Comparison of ENCODE assay signal across 27 cellular contexts in genomic region chr9:124088476-124088837, GRCh38.
A peak's percentile ranks its signal among the peaks of the same experiment; 100 is the strongest.
DNase-seq lines count a peak whose midpoint lies in the region; ATAC-seq and TF ChIP-seq lines count a peak whose summit lies in the region.
"Had no signal": no experiment of that assay in that cellular context is flagged by ENCODE, and none has a peak within 500 bp of the region (broad histone marks: within the 10 kb centered on the region; RNA-seq: fewer than 3 reads in every experiment).

No MANE protein-coding gene starts in this region.

- no peak for TF ChIP-seq POLR2A in IMR-90 (IDR thresholded peaks at IDR 0.05; ENCODE audit: low read depth, low read length)
- TF ChIP-seq POLR2A in gastrocnemius medialis (IDR thresholded peaks at IDR 0.05) = no peak

- intact Hi-C loops in IMR-90 (cut with micrococcal nuclease) = no loop called here
- intact Hi-C loops in dorsolateral prefrontal cortex (cut with DNase I) = no loop called here
- intact Hi-C loops in ascending aorta (cut with DNase I) = no loop called here
- intact Hi-C loops in gastrocnemius medialis (cut with DNase I; ENCODE audit: low total_unique reads) = no loop called here

- H4K5ac ChIP-seq in IMR-90 (ENCODE audit: low read depth, low read length) = no peak overlapping the region

- no peak overlapping the region for H2BK20ac ChIP-seq in IMR-90 (ENCODE audit: low read depth, low read length)

- ATAC-seq in IMR-90 (ENCODE audit: low read depth) (no peak), gastrocnemius medialis (no peak)
- ATAC-seq: activated CD4-positive, CD25-positive, alpha-beta regulatory T cell treated with anti-CD3 and anti-CD28 coated beads, Interleukin-2, amount 50 U/mL, for 24 hours; activated T-cell treated with anti-CD3 and anti-CD28 coated beads, Interleukin-2, amount 50 U/mL, for 72 hours; naive thymus-derived CD4-positive, alpha-beta T cell; Right ventricle myocardium inferior; T-helper 17 cell had no signal

- H3K27me3 ChIP-seq in IMR-90 (ENCODE audit: control insufficient read depth, insufficient read depth, low read length) (peaks cover 37% of the 10 kb centered on the region), dorsolateral prefrontal cortex (no peaks in the 10 kb centered on the region), skeletal muscle satellite cell (ENCODE audit: control insufficient read depth, insufficient read depth, low read length) (peaks cover 21% of the 10 kb centered on the region), ascending aorta (no peaks in the 10 kb centered on the region), gastrocnemius medialis (peaks cover 0 to 2% (median 0%) of the 10 kb centered on the region in 3 donors)

- CTCF ChIA-PET in IMR-90 (lab: Yijun Ruan, JAX) = no interaction called here

- no peak overlapping the region for H2AFZ ChIP-seq in IMR-90 (replicated peaks; ENCODE audit: low read length, poor library complexity)
- H2AFZ ChIP-seq: PC-9 had no signal

- H3K23ac ChIP-seq in IMR-90 (ENCODE audit: low read depth, low read length) = no peak overlapping the region

- H3K18ac ChIP-seq in IMR-90 (ENCODE audit: low read depth, low read length) = no peak overlapping the region

- TF ChIP-seq RAD21 in IMR-90 (IDR thresholded peaks at IDR 0.05; ENCODE audit: low read length) = no peak

- no peak overlapping the region for H3K4ac ChIP-seq in IMR-90 (ENCODE audit: low read depth, low read length)

- in situ Hi-C loops in IMR-90 (cut with MboI; ENCODE audit: low sequenced_read_pairs) (no loop called here), gastrocnemius medialis (cut with MboI; ENCODE audit: low sequenced_read_pairs in 4 of 4) (no loop called here)

- DNase-seq in IMR-90 (no peak), NCI-H2227 (lab: John Stamatoyannopoulos, UW; ENCODE audit: unreplicated experiment) (peak; percentile 52), dorsolateral prefrontal cortex (peak in 6 of 10 donors; percentile 4 to 64 (median 60)), GOT3 (lab: John Stamatoyannopoulos, UW) (no peak), NCI-H1105 treated with DMSO at 0.1 percent for 48 hours (lab: John Stamatoyannopoulos, UW) (no peak), ascending aorta (ENCODE audit: low spot score in 2 of 2) (no peak), gastrocnemius medialis (no peak)
- DNase-seq: activated CD4-positive, alpha-beta T cell treated with anti-CD3 and anti-CD28 coated beads, Interleukin-2, amount 50 U/mL, for 4 hours; activated naive CD4-positive, alpha-beta T cell treated with Interleukin-2 at 50 U/mL for 16 hours; activated T-cell treated with anti-CD3 and anti-CD28 coated beads, Interleukin-2, amount 50 U/mL, for 72 hours; C1 segment of cervical spinal cord; central memory CD4-positive, alpha-beta T cell; endodermal cell; foreskin fibroblast; HFFc6; kidney glomerular epithelial cell; naive thymus-derived CD4-positive, alpha-beta T cell; NCI-H1048; NCI-H446 treated with DMSO at 0.1 percent for 48 hours; PC-9; stimulated activated naive CD4-positive, alpha-beta T cell; T-helper 17 cell had no signal

- H3K4me2 ChIP-seq in IMR-90 (ENCODE audit: low read depth, low read length) = peak overlapping the region; percentile 53; the same call in 1 of the 2 replicates
- H3K4me2 ChIP-seq in skeletal muscle satellite cell (ENCODE audit: low read length) = peak overlapping the region; percentile 43
- H3K4me2 ChIP-seq: PC-9 had no signal

- no peak overlapping the region for H3K14ac ChIP-seq in IMR-90 (replicated peaks; ENCODE audit: low read depth, low read length)

- no peak overlapping the region for H4K8ac ChIP-seq in IMR-90 (ENCODE audit: low read depth in 2 of 2, low read length in 2 of 2)

- no peak overlapping the region for H2BK15ac ChIP-seq in IMR-90 (ENCODE audit: low read depth, low read length)

- 0% methylated on average over 2 of the region's 13 CpGs; no CpG with 5 or more reads in 1 of the 2 experiments for WGBS in IMR-90 (ENCODE audit: extremely low coverage in 2 of 2, insufficient read length in 1 of 2), 2 experiments

- TF ChIP-seq CTCF in IMR-90 (conservative IDR thresholded peaks at IDR 0.05; ENCODE audit: low read depth, low read length) (no peak), dorsolateral prefrontal cortex (IDR thresholded peaks at IDR 0.05 in 54 of 56, conservative IDR thresholded peaks at IDR 0.05 in 2 of 56; ENCODE audit: low read depth in 1 of 56, partially characterized antibody in 56 of 56) (no peak), ascending aorta (IDR thresholded peaks at IDR 0.05) (no peak), gastrocnemius medialis (IDR thresholded peaks at IDR 0.05 in 4 of 5, conservative IDR thresholded peaks at IDR 0.05 in 1 of 5) (no peak)

- no peak overlapping the region for H4K91ac ChIP-seq in IMR-90 (ENCODE audit: insufficient read depth, low read depth, low read length)

- H3K4me3 ChIP-seq in IMR-90 (ENCODE audit: insufficient read depth, low read depth, low read length) = no peak overlapping the region
- H3K4me3 ChIP-seq in dorsolateral prefrontal cortex = peak overlapping the region in 14 of 59 donors; percentile 0 to 23 (median 14)
- no peak overlapping the region for H3K4me3 ChIP-seq in skeletal muscle satellite cell (ENCODE audit: low read length)
- no peak overlapping the region for H3K4me3 ChIP-seq in ascending aorta
- H3K4me3 ChIP-seq in gastrocnemius medialis = no peak overlapping the region
- H3K4me3 ChIP-seq: PC-9, skin epidermis, thoracic aorta had no signal

- dilution Hi-C loops in IMR-90 (cut with HindIII; ENCODE audit: low sequenced_read_pairs, unreplicated experiment) = no loop called here

- no peak overlapping the region for H2BK120ac ChIP-seq in IMR-90 (ENCODE audit: low read depth, low read length)

- POLR2A ChIA-PET in IMR-90 (lab: Charles Lee; ENCODE audit: unreplicated experiment) = no interaction called here

- H3K4me1 ChIP-seq in IMR-90 (ENCODE audit: control insufficient read depth, insufficient read depth, low read length) (peaks cover 1% of the 10 kb centered on the region; the same call in 1 of the 2 replicates), skeletal muscle satellite cell (ENCODE audit: control insufficient read depth, insufficient read depth, low read length) (no peaks in the 10 kb centered on the region), ascending aorta (no peaks in the 10 kb centered on the region), gastrocnemius medialis (no peaks in the 10 kb centered on the region)

- no peaks in the 10 kb centered on the region for H3K9me1 ChIP-seq in IMR-90 (ENCODE audit: insufficient read depth, low read length)

- H3K79me1 ChIP-seq in IMR-90 (ENCODE audit: low read depth in 1 of 2, low read length in 2 of 2) = no peaks in the 10 kb centered on the region

- H3K36me3 ChIP-seq in IMR-90 (ENCODE audit: control insufficient read depth, insufficient read depth, low read length) = no peaks in the 10 kb centered on the region
- no peaks in the 10 kb centered on the region for H3K36me3 ChIP-seq in skeletal muscle satellite cell (ENCODE audit: insufficient read depth, low read length)
- no peaks in the 10 kb centered on the region for H3K36me3 ChIP-seq in ascending aorta
- H3K36me3 ChIP-seq in gastrocnemius medialis = no peaks in the 10 kb centered on the region
- H3K36me3 ChIP-seq: thoracic aorta had no signal

- no peak overlapping the region for H3K9ac ChIP-seq in IMR-90 (ENCODE audit: low read depth, low read length)
- no peak overlapping the region for H3K9ac ChIP-seq in skeletal muscle satellite cell (ENCODE audit: low read depth, low read length)

- H3K56ac ChIP-seq in IMR-90 (ENCODE audit: extremely low read depth, insufficient read depth, low read length) = no peak overlapping the region

- H2AK5ac ChIP-seq in IMR-90 (ENCODE audit: low read depth, low read length) = no peak overlapping the region

- H4K20me1 ChIP-seq in IMR-90 (ENCODE audit: insufficient read depth, low read length) = no peaks in the 10 kb centered on the region

- no TSS peak for BruUV-seq in IMR-90 (replicated peaks; lab: Mats Ljungman, UMichigan)

- H2BK5ac ChIP-seq in IMR-90 (ENCODE audit: low read depth, low read length, poor library complexity, severe bottlenecking) = no peak overlapping the region

- peaks cover 13% of the 10 kb centered on the region for H3K9me3 ChIP-seq in IMR-90 (ENCODE audit: control insufficient read depth, insufficient read depth, low read length)
- peaks cover 3% of the 10 kb centered on the region for H3K9me3 ChIP-seq in skeletal muscle satellite cell (replicated peaks; ENCODE audit: low read length)
- H3K9me3 ChIP-seq in ascending aorta = peaks cover 3 to 8% of the 10 kb centered on the region in 2 donors
- H3K9me3 ChIP-seq in gastrocnemius medialis = no peaks in the 10 kb centered on the region

- H3K27ac ChIP-seq in IMR-90 (ENCODE audit: insufficient read depth, low read length) (no peak overlapping the region), dorsolateral prefrontal cortex (peak overlapping the region in 32 of 59 donors; percentile 7 to 77 (median 48)), ascending aorta (no peak overlapping the region), gastrocnemius medialis (no peak overlapping the region)
- H3K27ac ChIP-seq: PC-9, skin epidermis, thoracic aorta had no signal

- H2AK9ac ChIP-seq in IMR-90 (replicated peaks; ENCODE audit: low read depth, low read length, poor library complexity) = no peak overlapping the region

TF ChIP-seq in IMR-90, 13 proteins besides CTCF, POLR2A, EP300 and RAD21 (continues in another document):
- TF ChIP-seq CEBPB (IDR thresholded peaks at IDR 0.05; ENCODE audit: low read depth, low read length) (no peak), CHD1 (IDR thresholded peaks at IDR 0.05; ENCODE audit: low read depth, low read length) (no peak), ELK1 (IDR thresholded peaks at IDR 0.05; ENCODE audit: borderline replicate concordance, low read depth, low read length) (no peak), MAZ (IDR thresholded peaks at IDR 0.05; ENCODE audit: borderline replicate concordance, low read depth, low read length) (no peak), RFX5 (IDR thresholded peaks at IDR 0.05; ENCODE audit: low read depth, low read length) (no peak), NFE2L2 (IDR thresholded peaks at IDR 0.05; ENCODE audit: low read depth, low read length) (no peak), USF2 (IDR thresholded peaks at IDR 0.05; ENCODE audit: low read depth, low read length) (no peak)

Comparison
In these comparisons a context has a peak if more than half of its experiments do, and no peak if none do; other contexts are left out.
1. DNase-seq: peak in NCI-H2227 (single experiment) and dorsolateral prefrontal cortex (6 of 10); none in IMR-90 (single experiment), GOT3 (single experiment), NCI-H1105 treated with DMSO at 0.1 percent for 48 hours (single experiment), ascending aorta (0 of 2) and gastrocnemius medialis (0 of 2).
2. H3K27ac ChIP-seq: peak in dorsolateral prefrontal cortex (32 of 59); none in IMR-90 (single experiment), ascending aorta (0 of 2) and gastrocnemius medialis (0 of 4).